1 cellular context compared by ENCODE assay signal in the genomic region with DNA sequence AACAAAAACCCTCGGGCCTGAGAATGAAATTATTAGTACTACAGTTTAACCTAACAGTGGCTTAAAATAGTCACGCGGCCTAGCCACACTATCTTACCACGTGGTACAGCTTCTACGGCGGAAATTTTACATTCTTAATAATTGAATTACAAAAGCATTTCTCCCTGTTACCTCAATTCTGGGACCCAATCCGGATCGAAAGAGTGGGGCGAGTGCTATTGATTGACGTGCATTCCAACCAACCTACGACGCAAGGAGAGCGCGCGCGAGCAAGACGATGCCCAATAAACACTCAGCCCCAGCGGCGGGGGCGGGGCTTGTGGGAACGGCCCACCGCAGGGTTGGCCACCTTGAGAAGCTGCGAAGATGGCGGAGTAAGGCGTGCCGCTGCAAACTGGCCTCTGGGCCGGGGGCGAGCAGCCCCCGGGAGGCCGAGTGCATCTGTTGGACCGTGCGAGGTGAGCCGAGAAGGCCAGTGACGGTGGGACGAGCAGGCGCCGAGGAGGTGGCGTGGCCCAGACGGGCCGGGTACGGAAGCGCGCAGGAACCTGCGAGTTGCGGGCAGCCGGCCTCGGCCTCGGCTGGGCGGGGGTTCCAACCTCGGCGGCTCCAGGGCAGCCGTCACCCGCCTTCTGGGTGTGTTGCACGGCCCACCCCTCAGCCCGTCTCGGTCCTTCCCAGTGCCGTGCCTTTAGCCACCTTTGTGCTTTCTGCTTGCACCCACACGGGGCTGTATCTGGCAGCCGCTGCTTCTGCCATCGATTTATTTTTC.
A peak's percentile ranks its signal among the peaks of the same experiment; 100 is the strongest.
TF ChIP-seq lines count a peak whose summit lies in the region.

No MANE protein-coding gene starts in this region.

TF ChIP-seq in IMR-90, 13 proteins besides CTCF, POLR2A, EP300 and RAD21:
- TF ChIP-seq RCOR1 (IDR thresholded peaks at IDR 0.05; ENCODE audit: insufficient replicate concordance, low read length) (no peak), MXI1 (IDR thresholded peaks at IDR 0.05; ENCODE audit: borderline replicate concordance, low read depth, low read length) (peak; percentile 59; the same call in 1 of the 2 replicates), MAFK (IDR thresholded peaks at IDR 0.05; ENCODE audit: low read depth, low read length) (no peak), RFX5 (IDR thresholded peaks at IDR 0.05; ENCODE audit: low read depth, low read length) (no peak), NFE2L2 (IDR thresholded peaks at IDR 0.05; ENCODE audit: low read depth, low read length) (no peak), MAZ (IDR thresholded peaks at IDR 0.05; ENCODE audit: borderline replicate concordance, low read depth, low read length) (peak; percentile 18; the same call in 1 of the 2 replicates), CEBPB (IDR thresholded peaks at IDR 0.05; ENCODE audit: low read depth, low read length) (peak; percentile 28; the same call in 1 of the 2 replicates), CHD1 (IDR thresholded peaks at IDR 0.05; ENCODE audit: low read depth, low read length) (no peak), BHLHE40 (IDR thresholded peaks at IDR 0.05; ENCODE audit: low read depth, low read length) (no peak), SMC3 (IDR thresholded peaks at IDR 0.05; ENCODE audit: low read depth, low read length) (no peak), FOS (IDR thresholded peaks at IDR 0.05; ENCODE audit: low read depth, low read length) (peak; percentile 78)
- TF ChIP-seq, protein P1, sequence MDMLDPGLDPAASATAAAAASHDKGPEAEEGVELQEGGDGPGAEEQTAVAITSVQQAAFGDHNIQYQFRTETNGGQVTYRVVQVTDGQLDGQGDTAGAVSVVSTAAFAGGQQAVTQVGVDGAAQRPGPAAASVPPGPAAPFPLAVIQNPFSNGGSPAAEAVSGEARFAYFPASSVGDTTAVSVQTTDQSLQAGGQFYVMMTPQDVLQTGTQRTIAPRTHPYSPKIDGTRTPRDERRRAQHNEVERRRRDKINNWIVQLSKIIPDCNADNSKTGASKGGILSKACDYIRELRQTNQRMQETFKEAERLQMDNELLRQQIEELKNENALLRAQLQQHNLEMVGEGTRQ (IDR thresholded peaks at IDR 0.05; ENCODE audit: low read depth, low read length): peak; percentile 93
- TF ChIP-seq, protein P2, sequence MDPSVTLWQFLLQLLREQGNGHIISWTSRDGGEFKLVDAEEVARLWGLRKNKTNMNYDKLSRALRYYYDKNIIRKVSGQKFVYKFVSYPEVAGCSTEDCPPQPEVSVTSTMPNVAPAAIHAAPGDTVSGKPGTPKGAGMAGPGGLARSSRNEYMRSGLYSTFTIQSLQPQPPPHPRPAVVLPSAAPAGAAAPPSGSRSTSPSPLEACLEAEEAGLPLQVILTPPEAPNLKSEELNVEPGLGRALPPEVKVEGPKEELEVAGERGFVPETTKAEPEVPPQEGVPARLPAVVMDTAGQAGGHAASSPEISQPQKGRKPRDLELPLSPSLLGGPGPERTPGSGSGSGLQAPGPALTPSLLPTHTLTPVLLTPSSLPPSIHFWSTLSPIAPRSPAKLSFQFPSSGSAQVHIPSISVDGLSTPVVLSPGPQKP (IDR thresholded peaks at IDR 0.05; ENCODE audit: borderline replicate concordance, low read depth, low read length): no peak
